ENCODE assay signal across 12 cellular contexts in genomic region chr10:65891073-65891981, GRCh38.
DNase-seq lines count a peak whose midpoint lies in the region; ATAC-seq and TF ChIP-seq lines count a peak whose summit lies in the region.
"Had no signal": no experiment of that assay in that cellular context is flagged by ENCODE, and none has a peak within 500 bp of the region (broad histone marks: within the 10 kb centered on the region; RNA-seq: fewer than 3 reads in every experiment).

No MANE protein-coding gene starts in this region.

- H3K36me3 ChIP-seq in heart left ventricle = no peaks in the 10 kb centered on the region
- no peaks in the 10 kb centered on the region for H3K36me3 ChIP-seq in effector memory CD4-positive, alpha-beta T cell (ENCODE audit: control insufficient read depth, insufficient read depth, low read length)
- H3K36me3 ChIP-seq: esophagus muscularis mucosa had no signal

- intact Hi-C loops in heart left ventricle (cut with DNase I) = no loop called here

- no peaks in the 10 kb centered on the region for H3K27me3 ChIP-seq in heart left ventricle
- no peaks in the 10 kb centered on the region for H3K27me3 ChIP-seq in effector memory CD4-positive, alpha-beta T cell (replicated peaks; ENCODE audit: control insufficient read depth, insufficient read depth, low read length, poor library complexity, severe bottlenecking)
- H3K27me3 ChIP-seq: esophagus muscularis mucosa had no signal

- CTCF ChIA-PET in HEK293T (lab: Yijun Ruan, JAX) = no interaction called here

- H3K9me3 ChIP-seq in heart left ventricle = peaks cover 0 to 19% (median 4%) of the 10 kb centered on the region in 12 donors
- H3K9me3 ChIP-seq in effector memory CD4-positive, alpha-beta T cell (ENCODE audit: control insufficient read depth, low read length) = no peaks in the 10 kb centered on the region

- WGBS in heart left ventricle, 4 donors = 67 to 83% (median 70%) methylated on average over 3 of the region's 3 CpGs

- POLR2A ChIA-PET in HEK293T (lab: Yijun Ruan, JAX) = no interaction called here

- TF ChIP-seq POLR2A in Raji (IDR thresholded peaks at IDR 0.05; ENCODE audit: insufficient read depth, low read depth, low read length) (peak; percentile 58), heart left ventricle (IDR thresholded peaks at IDR 0.05) (no peak)

- TF ChIP-seq CTCF in GM10266 (IDR thresholded peaks at IDR 0.05; ENCODE audit: control insufficient read depth, insufficient read depth, low read depth, missing control alignments) = no peak
- no peak for TF ChIP-seq CTCF in heart left ventricle (IDR thresholded peaks at IDR 0.05)

- no peaks in the 10 kb centered on the region for H3K4me1 ChIP-seq in heart left ventricle
- H3K4me1 ChIP-seq in effector memory CD4-positive, alpha-beta T cell (ENCODE audit: control insufficient read depth, insufficient read depth, low read length, poor library complexity, severe bottlenecking) = no peaks in the 10 kb centered on the region
- H3K4me1 ChIP-seq: esophagus muscularis mucosa had no signal

- ATAC-seq in GM19468 (IDR thresholded peaks at IDR 0.05; ENCODE audit: extremely low read depth, unreplicated experiment) (peak; percentile 57), HG03159 (IDR thresholded peaks at IDR 0.05; ENCODE audit: unreplicated experiment) (peak; percentile 88), heart left ventricle (no peak)

- peak; percentile 10 for DNase-seq in GM10266 (ENCODE audit: extremely low spot score)
- no peak for DNase-seq in heart left ventricle
- no peak for DNase-seq in effector memory CD4-positive, alpha-beta T cell
- no peak for DNase-seq in HEK293T (ENCODE audit: extremely low spot score)
- no peak for DNase-seq in NCI-H526 treated with DMSO at 0.1 percent for 48 hours (lab: John Stamatoyannopoulos, UW)
- DNase-seq: activated gamma-delta T cell treated with Interleukin-2 at 50 U/mL for 16 hours, DND-41 had no signal

- H3K27ac ChIP-seq in heart left ventricle = no peak overlapping the region
- no peak overlapping the region for H3K27ac ChIP-seq in effector memory CD4-positive, alpha-beta T cell (ENCODE audit: insufficient read depth, low read length, poor library complexity, severe bottlenecking)
- H3K27ac ChIP-seq: esophagus muscularis mucosa, SK-N-MC had no signal

- H3K4me3 ChIP-seq in heart left ventricle = no peak overlapping the region
- no peak overlapping the region for H3K4me3 ChIP-seq in effector memory CD4-positive, alpha-beta T cell (ENCODE audit: insufficient read depth, low read depth, low read length, poor library complexity, severe bottlenecking)
- H3K4me3 ChIP-seq: esophagus muscularis mucosa, SK-N-MC had no signal

TF ChIP-seq in HEK293T, 16 proteins besides CTCF, POLR2A, EP300 and RAD21:
- no peak for TF ChIP-seq ZNF384 (IDR thresholded peaks at IDR 0.05)
- TF ChIP-seq FOXA1 (IDR thresholded peaks at IDR 0.05) = no peak
- TF ChIP-seq FOXM1 (IDR thresholded peaks at IDR 0.05; ENCODE audit: borderline replicate concordance) = no peak
- TF ChIP-seq SUZ12 (IDR thresholded peaks at IDR 0.05) = no peak
- no peak for TF ChIP-seq CTBP1 (IDR thresholded peaks at IDR 0.05; ENCODE audit: borderline replicate concordance)
- TF ChIP-seq LEF1 (IDR thresholded peaks at IDR 0.05; ENCODE audit: borderline replicate concordance) = no peak
- TF ChIP-seq L3MBTL2 (conservative IDR thresholded peaks at IDR 0.05) = no peak
- no peak for TF ChIP-seq TARDBP (IDR thresholded peaks at IDR 0.05)
- TF ChIP-seq FOXK2 (IDR thresholded peaks at IDR 0.05) = no peak

Comparison
In these comparisons a context has a peak if more than half of its experiments do, and no peak if none do; other contexts are left out.
1. ATAC-seq: peak in GM19468 (single experiment) and HG03159 (single experiment); none in heart left ventricle (0 of 4).